In genomic region chr2:66872926-66873714, GRCh38 we compare ENCODE assay signal across 1 cellular context.
TF ChIP-seq lines count a peak whose summit lies in the region.

No MANE protein-coding gene starts in this region.

TF ChIP-seq in IMR-90, 13 proteins besides CTCF, POLR2A, EP300 and RAD21 (continued from another document):
- no peak for TF ChIP-seq USF2 (IDR thresholded peaks at IDR 0.05; ENCODE audit: low read depth, low read length)
- TF ChIP-seq RFX5 (IDR thresholded peaks at IDR 0.05; ENCODE audit: low read depth, low read length) = no peak
- no peak for TF ChIP-seq MXI1 (IDR thresholded peaks at IDR 0.05; ENCODE audit: borderline replicate concordance, low read depth, low read length)
